ENCODE assay signal across 10 cellular contexts in the genomic region with DNA sequence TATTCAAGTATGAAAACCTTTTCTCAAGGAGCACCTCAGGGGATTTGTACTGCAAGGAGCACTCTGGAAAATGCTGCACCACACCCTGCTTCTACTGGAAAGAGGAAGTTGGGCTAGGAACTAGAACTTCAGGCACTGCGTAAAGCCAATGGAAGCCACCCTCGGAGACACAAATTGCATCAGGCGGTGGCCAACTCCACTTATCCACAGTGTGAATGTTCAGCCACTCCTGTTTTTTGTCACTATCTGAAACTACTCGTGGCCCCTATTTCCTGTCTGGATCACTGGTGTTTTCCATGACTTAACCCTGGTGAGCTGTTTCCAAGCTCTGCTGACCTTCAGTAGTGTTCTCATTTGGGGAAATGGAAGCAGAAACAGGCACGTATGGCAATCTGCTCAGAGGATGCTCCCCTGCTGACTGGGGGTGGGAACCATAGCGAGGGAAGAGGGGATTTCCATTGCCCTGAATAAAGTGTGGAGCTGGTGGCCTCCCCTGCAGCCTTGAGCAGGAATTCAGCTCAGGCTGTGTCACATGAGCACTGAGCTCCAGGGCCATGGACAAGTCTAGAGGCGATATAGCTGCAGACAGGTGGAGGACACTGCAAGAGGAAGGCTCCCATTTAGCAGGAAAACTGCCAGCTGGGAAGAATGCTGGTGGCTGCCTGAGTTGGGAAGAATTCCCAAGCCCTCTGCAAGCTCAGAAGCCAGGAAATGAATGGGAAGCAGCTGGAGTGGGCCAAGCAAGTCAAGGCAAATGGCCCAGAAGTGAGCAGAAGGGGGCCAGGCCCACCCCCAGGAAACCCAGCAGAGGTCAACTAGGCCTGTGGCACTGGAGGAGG. TPM values are rescaled to one million over a fixed set of nuclear protein-coding genes. Genes with fewer than 3 reads are reported as not detected.
DNase-seq lines count a peak whose midpoint lies in the region; ATAC-seq, FAIRE-seq and TF ChIP-seq lines count a peak whose summit lies in the region.
"Had no signal": no experiment of that assay in that cellular context is flagged by ENCODE, and none has a peak within 500 bp of the region (broad histone marks: within the 10 kb centered on the region; RNA-seq: fewer than 3 reads in every experiment).

No MANE protein-coding gene starts in this region.

- CTCF ChIA-PET in A673 (lab: Charles Lee): no interaction called here
- CTCF ChIA-PET in K562 (lab: Yijun Ruan, JAX; ENCODE audit: low intra/inter-chr PET ratio): no interaction called here

- no peak for TF ChIP-seq CTCF in A673 (conservative IDR thresholded peaks at IDR 0.05; ENCODE audit: low read depth, low read length)
- no peak for TF ChIP-seq CTCF in K562 (IDR thresholded peaks at IDR 0.05 in 2 of 3, conservative IDR thresholded peaks at IDR 0.05 in 1 of 3; ENCODE audit: insufficient read depth in 2 of 3, low read depth in 1 of 3, low read length in 3 of 3)
- no peak for TF ChIP-seq CTCF in right lobe of liver (IDR thresholded peaks at IDR 0.05)

- in situ Hi-C loops in K562 (cut with MboI): no loop called here

- POLR2A ChIA-PET in A673 (lab: Charles Lee; ENCODE audit: low non-redundant PET): no interaction called here
- POLR2A ChIA-PET in K562 (lab: Yijun Ruan, JAX): interaction anchor here (0.5 to 1.6 kb wide), 3 partner anchors 19 to 351 kb away, joined by 3 read pairs; no protein-coding TSS in a partner anchor

- peak overlapping the region in 1 of 2 experiments; percentile 19; a peak in 1 of 4 replicates for H3K9ac ChIP-seq in K562 (ENCODE audit: insufficient read depth in 1 of 2, low read depth in 2 of 2, low read length in 2 of 2)

- H3K79me2 ChIP-seq in K562 (ENCODE audit: control insufficient read depth, insufficient read depth, low read length): no peaks in the 10 kb centered on the region

- peak; percentile 31 for DNase-seq in A673 (ENCODE audit: low spot score)
- peak; percentile 50 for DNase-seq in MG63
- DNase-seq in K562 (ENCODE audit: extremely low read depth in 1 of 4, low spot score in 3 of 4): peak in 1 of 4 experiments; percentile 43
- no peak for DNase-seq in right lobe of liver
- no peak for DNase-seq in NCI-H146 treated with DMSO at 0.1 percent for 48 hours (lab: John Stamatoyannopoulos, UW; ENCODE audit: unreplicated experiment)
- DNase-seq in NK-92 (lab: John Stamatoyannopoulos, UW; ENCODE audit: unreplicated experiment): no peak
- DNase-seq in inferior parietal cortex (ENCODE audit: extremely low spot score): no peak
- DNase-seq: stimulated activated CD4-positive, alpha-beta T cell treated with anti-CD3 and anti-CD28 coated beads, Interleukin-4, amount 100 ng/mL, for 4 hours had no signal

- peak overlapping the region; percentile 24; the same call in 1 of the 2 replicates for H3K4me2 ChIP-seq in K562 (ENCODE audit: insufficient read depth, low read length)

- H3K4me3 ChIP-seq in A673 (ENCODE audit: low read depth, low read length, poor library complexity, severe bottlenecking) (no peak overlapping the region), MG63 (no peak overlapping the region), K562 (no peak overlapping the region), right lobe of liver (no peak overlapping the region)
- H3K4me3 ChIP-seq: uterus had no signal

- TF ChIP-seq RAD21 in K562 (CRISPR knock-in tag; conservative IDR thresholded peaks at IDR 0.05 in 1 of 2, IDR thresholded peaks at IDR 0.05 in 1 of 2): 0 out of 4 replicates have a peak, but pooled peaks of 1 of the 2 experiments have one; percentile 17

- no peak for TF ChIP-seq POLR2A in K562 (conservative IDR thresholded peaks at IDR 0.05)
- TF ChIP-seq POLR2A in right lobe of liver (IDR thresholded peaks at IDR 0.05): no peak

- intact Hi-C loops in A673 (cut with micrococcal nuclease; ENCODE audit: unreplicated experiment) (no loop called here), K562 (cut with micrococcal nuclease) (no loop called here), right lobe of liver (cut with DNase I) (no loop called here)

- BruUV-seq in A673 (replicated peaks; lab: Mats Ljungman, UMichigan) (no TSS peak), K562 (replicated peaks; lab: Mats Ljungman, UMichigan) (no TSS peak)

- peak overlapping the region; percentile 75 for H2AFZ ChIP-seq in K562 (ENCODE audit: low read depth, low read length)

- no peaks in the 10 kb centered on the region for H3K4me1 ChIP-seq in A673 (ENCODE audit: insufficient read depth, low read length, poor library complexity, severe bottlenecking)
- peaks cover 6 to 11% of the 10 kb centered on the region in 2 experiments; a peak in 3 of 5 replicates for H3K4me1 ChIP-seq in K562 (replicated peaks in 1 of 2; ENCODE audit: control insufficient read depth in 2 of 2, insufficient read depth in 2 of 2, low read length in 2 of 2)
- H3K4me1 ChIP-seq in right lobe of liver: no peaks in the 10 kb centered on the region

- H3K27me3 ChIP-seq in A673 (replicated peaks; ENCODE audit: insufficient read depth, low read depth, low read length, poor library complexity) (no peaks in the 10 kb centered on the region), MG63 (no peaks in the 10 kb centered on the region), K562 (ENCODE audit: control insufficient read depth in 2 of 2, insufficient read depth in 2 of 2, low read length in 2 of 2) (no peaks in the 10 kb centered on the region), right lobe of liver (no peaks in the 10 kb centered on the region)
- H3K27me3 ChIP-seq: uterus had no signal

- H3K36me3 ChIP-seq in A673 (ENCODE audit: insufficient read depth, low read length, poor library complexity, severe bottlenecking): no peaks in the 10 kb centered on the region
- no peaks in the 10 kb centered on the region for H3K36me3 ChIP-seq in MG63
- no peaks in the 10 kb centered on the region for H3K36me3 ChIP-seq in K562 (ENCODE audit: control insufficient read depth, insufficient read depth, low read length)
- H3K36me3 ChIP-seq in right lobe of liver: no peaks in the 10 kb centered on the region
- H3K36me3 ChIP-seq: uterus had no signal

- no peaks in the 10 kb centered on the region for H4K20me1 ChIP-seq in K562 (replicated peaks; ENCODE audit: control insufficient read depth, insufficient read depth, low read length)

- FAIRE-seq in K562 (lab: Jason Lieb, UNC): peak; percentile 60

- no peaks in the 10 kb centered on the region for H3K9me1 ChIP-seq in K562 (ENCODE audit: control insufficient read depth, insufficient read depth, low read length)

- TF ChIP-seq EP300 in K562 (IDR thresholded peaks at IDR 0.05; ENCODE audit: low read length): no peak

- 14% methylated on average over 7 of the region's 7 CpGs for WGBS in K562 (ENCODE audit: insufficient coverage, low coverage, missing lambda C conversion rate)
- 16% methylated on average over 2 of the region's 7 CpGs for WGBS in right lobe of liver (ENCODE audit: insufficient coverage, low coverage, low lambda C conversion rate, missing lambda C conversion rate)

- H3K9me3 ChIP-seq in A673 (ENCODE audit: low read depth, low read length, poor library complexity, severe bottlenecking): no peaks in the 10 kb centered on the region
- H3K9me3 ChIP-seq in MG63: no peaks in the 10 kb centered on the region
- H3K9me3 ChIP-seq in K562 (replicated peaks; ENCODE audit: control insufficient read depth, insufficient read depth, low read depth, low read length): no peaks in the 10 kb centered on the region
- H3K9me3 ChIP-seq in right lobe of liver: no peaks in the 10 kb centered on the region
- H3K9me3 ChIP-seq: uterus had no signal

- H3K27ac ChIP-seq in A673 (ENCODE audit: low read depth, low read length, poor library complexity, severe bottlenecking) (no peak overlapping the region), K562 (ENCODE audit: extremely low read depth, low read depth, low read length) (no peak overlapping the region; the same call in 2 of the 3 replicates), right lobe of liver (no peak overlapping the region)
- H3K27ac ChIP-seq: uterus had no signal

- ATAC-seq in K562: peak; percentile 79
- ATAC-seq in right lobe of liver: peak; percentile 46 to 76 (median 60)
- ATAC-seq in GM19395 (IDR thresholded peaks at IDR 0.05; ENCODE audit: unreplicated experiment): no peak

TF ChIP-seq in K562, 482 proteins besides CTCF, POLR2A, EP300 and RAD21 (continues in another document):
- TF ChIP-seq MTF1 (CRISPR knock-in tag; IDR thresholded peaks at IDR 0.05; ENCODE audit: borderline replicate concordance): no peak
- TF ChIP-seq ZNF184 (CRISPR knock-in tag; IDR thresholded peaks at IDR 0.05): no peak
- TF ChIP-seq POLR2H (tag; IDR thresholded peaks at IDR 0.05; ENCODE audit: low read depth): no peak
- TF ChIP-seq NR2F6 (CRISPR knock-in tag; IDR thresholded peaks at IDR 0.05): no peak
- peak; percentile 22; the same call in 1 of the 2 replicates for TF ChIP-seq SMAD4 (CRISPR knock-in tag; conservative IDR thresholded peaks at IDR 0.05)

RNA-seq across cellular contexts. Expression of gene RAP1B, which starts 50.5 kb away (rescaled TPM):
- total RNA-seq in A673 (2021) (134 and 148 TPM in 2 replicates), K562 (2014; rRNA removed) (133 and 157 TPM in 2 replicates), K562 (2014; rRNA removed; fragmentation: Illumina TruSeq; extraction: Trizol) (169 and 201 TPM in 2 replicates), K562 (2015; rRNA removed; fragmentation: Illumina TruSeq; extraction: Trizol) (168 and 191 TPM in 2 replicates), K562 (2021) (160 and 170 TPM in 2 replicates), right lobe of liver (100 to 1,000 TPM in 1 of 6 experiments, 10 to 100 TPM in 5; 49.7 to 120 (median 64.3) TPM)
- 94.7 and 294 TPM in 2 replicates for total RNA-seq in MG63 (2014; rRNA removed; shearing (Covaris generic); ENCODE audit: low replicate concordance)
- total RNA-seq in K562 (2011; cell fraction: chromatin; rRNA removed; ENCODE audit: low replicate concordance): 72.2 and 246 TPM in 2 replicates
- 38.4 and 61.2 TPM in 2 replicates for total RNA-seq in K562 (2011; cell fraction: nucleolus; rRNA removed)
- total RNA-seq in K562 (2011; cell fraction: nucleoplasm; rRNA removed): 122 and 262 TPM in 2 replicates
- polyA plus RNA-seq in K562 (2011; rRNA removed) (184 and 309 TPM in 2 replicates), K562 (2014; fragmentation: Illumina TruSeq; extraction: Trizol) (263 and 309 TPM in 2 replicates), K562 (2014; fragmentation: Nextera tagmentation; extraction: Ambion mirVana) (100 to 1,000 TPM; 107 to 116 TPM), K562 (2014; rRNA removed) (212 and 213 TPM in 2 replicates)
- 76.5 and 110 TPM in 2 replicates for polyA plus RNA-seq in K562 (2011; cell fraction: cytosol; rRNA removed)
- 47.8 and 69.1 TPM in 2 replicates for polyA plus RNA-seq in K562 (2011; cell fraction: nucleus; rRNA removed)
- polyA plus RNA-seq in K562 (2012): 168 and 212 TPM in 2 replicates
- 175 and 226 TPM in 2 replicates for polyA minus RNA-seq in K562 (2011; rRNA and poly(A)+ RNA removed)
- polyA minus RNA-seq in K562 (2011; cell fraction: cytosol; rRNA and poly(A)+ RNA removed): 60.5 and 94.7 TPM in 2 replicates
- 33.7 and 49.9 TPM in 2 replicates for polyA minus RNA-seq in K562 (2011; cell fraction: nucleus; rRNA and poly(A)+ RNA removed)

Comparison
In these comparisons a context has a peak if more than half of its experiments do, and no peak if none do; other contexts are left out.
1. DNase-seq: peak in A673 (single experiment) and MG63 (single experiment); none in right lobe of liver (0 of 3), NCI-H146 treated with DMSO at 0.1 percent for 48 hours (single experiment), NK-92 (single experiment) and inferior parietal cortex (single experiment).